Comparison of ENCODE assay signal across 10 cellular contexts in genomic region chr11:8709002-8709672, GRCh38. TPM values are rescaled to one million over a fixed set of nuclear protein-coding genes. Genes with fewer than 3 reads are reported as not detected.
DNase-seq lines count a peak whose midpoint lies in the region; ATAC-seq, FAIRE-seq and TF ChIP-seq lines count a peak whose summit lies in the region.
"Had no signal": no experiment of that assay in that cellular context is flagged by ENCODE, and none has a peak within 500 bp of the region (broad histone marks: within the 10 kb centered on the region; RNA-seq: fewer than 3 reads in every experiment).

No MANE protein-coding gene starts in this region.

- H2AFZ ChIP-seq in GM12878 (ENCODE audit: control insufficient read depth, low read depth, low read length), result no peak overlapping the region

- H3K27me3 ChIP-seq in GM12878 (replicated peaks in 1 of 2; ENCODE audit: control insufficient read depth in 2 of 2, insufficient read depth in 2 of 2, low read length in 1 of 2), result no peaks in the 10 kb centered on the region
- H3K27me3 ChIP-seq in iPS-20b (ENCODE audit: insufficient read depth, low read length), result no peaks in the 10 kb centered on the region

- no peaks in the 10 kb centered on the region for H3K9me3 ChIP-seq in GM12878 (replicated peaks; ENCODE audit: control insufficient read depth, insufficient read depth, low read length)
- H3K9me3 ChIP-seq in iPS-20b (ENCODE audit: insufficient read depth, low read depth, low read length), result no peaks in the 10 kb centered on the region

- TF ChIP-seq POLR2A in GM12892 (IDR thresholded peaks at IDR 0.05; ENCODE audit: low read depth, low read length), result no peak
- TF ChIP-seq POLR2A in GM12878 (IDR thresholded peaks at IDR 0.05; ENCODE audit: low read depth, low read length), result no peak

- H3K36me3 ChIP-seq in GM12878 (ENCODE audit: control insufficient read depth in 2 of 2, insufficient read depth in 2 of 2, low read length in 1 of 2) (no peaks in the 10 kb centered on the region), iPS-20b (ENCODE audit: insufficient read depth, low read depth, low read length) (0 out of 2 replicates have a peak, but pooled peaks cover 4% of the 10 kb centered on the region)

- no peaks in the 10 kb centered on the region for H3K79me2 ChIP-seq in GM12878 (ENCODE audit: control insufficient read depth, insufficient read depth, low read length)

- BruUV-seq in GM12878 (replicated peaks; lab: Mats Ljungman, UMichigan), result no TSS peak

- POLR2A ChIA-PET in GM12878 (lab: Charles Lee), result no interaction called here

- no peaks in the 10 kb centered on the region for H4K20me1 ChIP-seq in GM12878 (ENCODE audit: control insufficient read depth, insufficient read depth)

- TF ChIP-seq EP300 in GM12878 (IDR thresholded peaks at IDR 0.05; ENCODE audit: borderline replicate concordance in 1 of 2, control insufficient read depth in 1 of 2, low read depth in 2 of 2, low read length in 2 of 2), result no peak

- CTCF ChIA-PET in GM12878 (lab: Yijun Ruan, JAX), result no interaction called here

- H3K4me1 ChIP-seq in GM12878 (ENCODE audit: control insufficient read depth, insufficient read depth, low read length) (no peaks in the 10 kb centered on the region), iPS-20b (ENCODE audit: insufficient read depth, low read length) (peaks cover 8% of the 10 kb centered on the region; the same call in 1 of the 2 replicates)

- no peak overlapping the region for H3K4me3 ChIP-seq in GM12878
- no peak overlapping the region for H3K4me3 ChIP-seq in iPS-20b (ENCODE audit: low read length)
- H3K4me3 ChIP-seq in skin epidermis, result no peak overlapping the region

- no peak for TF ChIP-seq RAD21 in GM12878 (IDR thresholded peaks at IDR 0.05; ENCODE audit: insufficient read depth, low read depth, low read length)

- in situ Hi-C loops in GM12878 (cut with MboI), result no loop called here

- RAD21 ChIA-PET in GM12878 (lab: Charles Lee; ENCODE audit: unreplicated experiment), result no interaction called here

- WGBS in GM12878 (ENCODE audit: insufficient coverage, insufficient replicate concordance, low lambda C conversion rate, missing lambda C conversion rate), result 47% methylated on average over 11 of the region's 12 CpGs

- no peak overlapping the region for H3K9ac ChIP-seq in GM12878 (ENCODE audit: control insufficient read depth, insufficient read depth, low read length)
- peak overlapping the region; percentile 70 for H3K9ac ChIP-seq in iPS-20b (ENCODE audit: low read depth, low read length)

- H3K4me2 ChIP-seq in GM12878 (ENCODE audit: control insufficient read depth, insufficient read depth), result no peak overlapping the region

- SMC1A ChIA-PET in GM12878 (lab: Charles Lee; ENCODE audit: uncharacterized antibody, unreplicated experiment), result no interaction called here

- ATAC-seq in GM12878 (peak; percentile 26), GM19467 (IDR thresholded peaks at IDR 0.05; ENCODE audit: unreplicated experiment) (no peak), GM21526 (IDR thresholded peaks at IDR 0.05; ENCODE audit: low FRiP score, unreplicated experiment) (no peak)
- ATAC-seq: HCT116 had no signal

- FAIRE-seq in GM12892 (lab: Jason Lieb, UNC) (peak; percentile 44), GM12878 (lab: Jason Lieb, UNC) (no peak)
- FAIRE-seq: bronchial epithelial cell had no signal

- H3K27ac ChIP-seq in GM12878 (ENCODE audit: control insufficient read depth, insufficient read depth), result no peak overlapping the region
- H3K27ac ChIP-seq in iPS-20b (ENCODE audit: low read length), result peak overlapping the region; percentile 35
- peak overlapping the region in 15 of 21 experiments; percentile 1 to 78 (median 61) for H3K27ac ChIP-seq in skin epidermis

- TF ChIP-seq CTCF in GM12878 (IDR thresholded peaks at IDR 0.05 in 2 of 3, conservative IDR thresholded peaks at IDR 0.05 in 1 of 3; ENCODE audit: control insufficient read depth in 2 of 3, extremely low read depth in 1 of 3, insufficient read depth in 1 of 3, low read depth in 3 of 3, low read length in 3 of 3), result no peak

- intact Hi-C loops in GM12878 (cut with micrococcal nuclease; ENCODE audit: unreplicated experiment), result no loop called here

- DNase-seq in GM12892 (ENCODE audit: insufficient read length) (no peak), GM12878 (ENCODE audit: low read depth, low spot score) (no peak), NCI-H526 treated with DMSO at 0.1 percent for 48 hours (lab: John Stamatoyannopoulos, UW) (no peak), HK-2 (ENCODE audit: unreplicated experiment) (no peak)

TF ChIP-seq in GM12878, 131 proteins besides CTCF, POLR2A, EP300 and RAD21:
- peak in 1 of 2 experiments; percentile 85; a peak in 2 of 4 replicates for TF ChIP-seq SRF (IDR thresholded peaks at IDR 0.05; ENCODE audit: low read depth in 2 of 2, low read length in 2 of 2)
- TF ChIP-seq BCLAF1 (IDR thresholded peaks at IDR 0.05), result no peak
- no peak for TF ChIP-seq ZNF274 (IDR thresholded peaks at IDR 0.05; ENCODE audit: insufficient read depth, insufficient read length)
- TF ChIP-seq IKZF2 (IDR thresholded peaks at IDR 0.05), result no peak
- TF ChIP-seq LARP7 (IDR thresholded peaks at IDR 0.05), result no peak
- TF ChIP-seq MLLT1 (IDR thresholded peaks at IDR 0.05), result no peak

RNA-seq across cellular contexts. Expression of gene RPL27A, which starts 26.5 kb away (rescaled TPM):
- 4,980 TPM for polyA plus RNA-seq in GM12892 (2012; ENCODE audit: missing spikeins)
- 380 and 397 TPM in 2 replicates for total RNA-seq in GM12878 (2013; cell fraction: nucleolus; rRNA removed)
- total RNA-seq in GM12878 (2014; rRNA removed), result 1,902 and 2,006 TPM in 2 replicates
- 2,938 and 2,966 TPM in 2 replicates for total RNA-seq in GM12878 (2014; rRNA removed; fragmentation: Illumina TruSeq; extraction: Trizol)
- 1,300 and 1,372 TPM in 2 replicates for total RNA-seq in GM12878 (2021)
- polyA plus RNA-seq in GM12878 (2011; ENCODE audit: low read depth), result 99,782 TPM
- 1,334 and 1,354 TPM in 2 replicates for polyA plus RNA-seq in GM12878 (2011; rRNA removed)
- polyA plus RNA-seq in GM12878 (2011; cell fraction: cytosol; rRNA removed), result 1,227 and 1,765 TPM in 2 replicates
- polyA plus RNA-seq in GM12878 (2011; cell fraction: nucleus; rRNA removed), result 371 and 419 TPM in 2 replicates
- polyA plus RNA-seq in GM12878 (2012), result 2,495 and 3,740 TPM in 2 replicates
- 2,568 and 4,776 TPM in 2 replicates for polyA plus RNA-seq in GM12878 (2014; fragmentation: Illumina TruSeq; extraction: Trizol)
- 1,000 to 10,000 TPM in 1 of 2 experiments, 100 to 1,000 TPM in 1; 978 to 2,052 TPM for polyA plus RNA-seq in GM12878 (2014; fragmentation: Nextera tagmentation; extraction: Ambion mirVana)
- 3,433 and 3,548 TPM in 2 replicates for polyA plus RNA-seq in GM12878 (2014; rRNA removed)
- 1,000 to 10,000 TPM; 1,900 to 1,912 TPM for polyA plus RNA-seq in GM12878 (2016; fragmentation: Nextera tagmentation; extraction: Ambion mirVana)
- polyA minus RNA-seq in GM12878 (2011; rRNA and poly(A)+ RNA removed), result 619 and 701 TPM in 2 replicates
- polyA minus RNA-seq in GM12878 (2011; cell fraction: cytosol; rRNA and poly(A)+ RNA removed), result 306 and 309 TPM in 2 replicates
- 252 and 339 TPM in 2 replicates for polyA minus RNA-seq in GM12878 (2011; cell fraction: nucleus; rRNA and poly(A)+ RNA removed)

RNA-seq across cellular contexts. Expression of gene TRIM66, which starts 26.7 kb away (rescaled TPM):
- 9.0 TPM for polyA plus RNA-seq in GM12892 (2012; ENCODE audit: missing spikeins)
- 127 and 135 TPM in 2 replicates for total RNA-seq in GM12878 (2013; cell fraction: nucleolus; rRNA removed)
- total RNA-seq in GM12878 (2014; rRNA removed), result 7.1 and 7.4 TPM in 2 replicates
- 7.8 and 8.4 TPM in 2 replicates for total RNA-seq in GM12878 (2014; rRNA removed; fragmentation: Illumina TruSeq; extraction: Trizol)
- 11.8 and 13.0 TPM in 2 replicates for total RNA-seq in GM12878 (2021)
- 6.9 TPM for polyA plus RNA-seq in GM12878 (2011; ENCODE audit: low read depth)
- 14.0 and 18.2 TPM in 2 replicates for polyA plus RNA-seq in GM12878 (2011; rRNA removed)
- 7.1 and 9.6 TPM in 2 replicates for polyA plus RNA-seq in GM12878 (2011; cell fraction: cytosol; rRNA removed)
- polyA plus RNA-seq in GM12878 (2011; cell fraction: nucleus; rRNA removed), result 62.8 and 75.2 TPM in 2 replicates
- 9.5 and 11.0 TPM in 2 replicates for polyA plus RNA-seq in GM12878 (2012)
- 14.5 and 19.0 TPM in 2 replicates for polyA plus RNA-seq in GM12878 (2014; fragmentation: Illumina TruSeq; extraction: Trizol)
- polyA plus RNA-seq in GM12878 (2014; fragmentation: Nextera tagmentation; extraction: Ambion mirVana), result 1 to 10 TPM; 1.7 to 2.4 TPM
- polyA plus RNA-seq in GM12878 (2014; rRNA removed), result 12.7 and 14.0 TPM in 2 replicates
- polyA plus RNA-seq in GM12878 (2016; fragmentation: Nextera tagmentation; extraction: Ambion mirVana), result 1 to 10 TPM; 2.8 to 3.9 TPM
- polyA minus RNA-seq in GM12878 (2011; rRNA and poly(A)+ RNA removed), result 23.8 and 39.4 TPM in 2 replicates
- 2.7 TPM in 2 replicates for polyA minus RNA-seq in GM12878 (2011; cell fraction: cytosol; rRNA and poly(A)+ RNA removed)
- polyA minus RNA-seq in GM12878 (2011; cell fraction: nucleus; rRNA and poly(A)+ RNA removed), result 37.7 and 45.6 TPM in 2 replicates
